ENCODE assay signal across 9 cellular contexts in genomic region chr20:57433658-57434389, GRCh38. TPM values are rescaled to one million over a fixed set of nuclear protein-coding genes. Genes with fewer than 3 reads are reported as not detected.
A peak's percentile ranks its signal among the peaks of the same experiment; 100 is the strongest.
DNase-seq lines count a peak whose midpoint lies in the region; ATAC-seq and TF ChIP-seq lines count a peak whose summit lies in the region.
"Had no signal": no experiment of that assay in that cellular context is flagged by ENCODE, and none has a peak within 500 bp of the region (broad histone marks: within the 10 kb centered on the region; RNA-seq: fewer than 3 reads in every experiment).

No MANE protein-coding gene starts in this region.

- CTCF ChIA-PET in T-cell (lab: Charles Lee) = interaction anchor here in 1 of 2 donors (1.0 kb wide), 1 partner anchor 54 kb away, joined by 3 read pairs; no protein-coding TSS in a partner anchor

- POLR2A ChIA-PET in T-cell (lab: Charles Lee) = no interaction called here

- peak; percentile 16 for DNase-seq in activated naive CD4-positive, alpha-beta T cell treated with Interleukin-2 at 50 U/mL for 16 hours
- DNase-seq in activated naive CD4-positive, alpha-beta T cell (lab: John Stamatoyannopoulos, UW) = no peak
- DNase-seq in T-cell (peak in 12 of 34 experiments; percentile 17 to 44 (median 30)), cardiac muscle cell (ENCODE audit: low read depth in 1 of 2, low spot score in 1 of 2) (no peak), GM03348 (ENCODE audit: low spot score) (no peak), NCI-H2227 treated with DMSO at 0.1 percent for 48 hours (lab: John Stamatoyannopoulos, UW) (no peak), NCI-H2029 (lab: John Stamatoyannopoulos, UW) (no peak)
- peak; percentile 52 for DNase-seq in stimulated activated naive CD8-positive, alpha-beta T cell treated with anti-CD3 and anti-CD28 coated beads, Interleukin-15, Interleukin-2, amounts not matched to agents 100 U/mL and 50 U/mL, for 24 hours
- DNase-seq: cerebellar nuclear complex had no signal

- H3K4me3 ChIP-seq in cardiac muscle cell = no peak overlapping the region

- H3K27ac ChIP-seq in cardiac muscle cell = peak overlapping the region; percentile 84

- no peaks in the 10 kb centered on the region for H3K9me3 Mint-ChIP-seq in T-cell

- H3K27ac Mint-ChIP-seq in T-cell = peak overlapping the region; percentile 83 to 88

- no peaks in the 10 kb centered on the region for H3K36me3 ChIP-seq in cardiac muscle cell

- no peaks in the 10 kb centered on the region for H3K36me3 Mint-ChIP-seq in T-cell

- ATAC-seq in T-cell (replicated peaks in 1 of 4) = peak; percentile 22 to 35 (median 26)
- peak; percentile 67 for ATAC-seq in stimulated activated naive CD8-positive, alpha-beta T cell treated with anti-CD3 and anti-CD28 coated beads, Interleukin-15, Interleukin-2, amounts not matched to agents 100 U/mL and 50 U/mL, for 24 hours

- no peaks in the 10 kb centered on the region for H3K27me3 Mint-ChIP-seq in T-cell

- peaks cover 34% of the 10 kb centered on the region for H3K4me1 ChIP-seq in cardiac muscle cell (ENCODE audit: low read depth)

- H3K4me3 Mint-ChIP-seq in T-cell = peak overlapping the region in 1 of 3 donors; percentile 81

- no peak for TF ChIP-seq CTCF in cardiac muscle cell (IDR thresholded peaks at IDR 0.05; ENCODE audit: low read depth, low read length)

- H3K9me3 ChIP-seq in cardiac muscle cell (ENCODE audit: low read depth) = no peaks in the 10 kb centered on the region

- H3K4me1 Mint-ChIP-seq in T-cell = peaks cover 66 to 74% (median 70%) of the 10 kb centered on the region in 3 donors

- no peaks in the 10 kb centered on the region for H3K27me3 ChIP-seq in cardiac muscle cell

RNA-seq across cellular contexts. Expression of gene RBM38, which starts 42.6 kb away (rescaled TPM):
- total RNA-seq in T-cell (100 to 1,000 TPM; 111 to 271 (median 124) TPM), cardiac muscle cell (420 and 625 TPM in 2 replicates)
- 404 and 626 TPM in 2 replicates for polyA plus RNA-seq in cardiac muscle cell

Comparison
In these comparisons a context has a peak if more than half of its experiments do, and no peak if none do; other contexts are left out.
1. DNase-seq: peak in activated naive CD4-positive, alpha-beta T cell treated with Interleukin-2 at 50 U/mL for 16 hours (single experiment) and stimulated activated naive CD8-positive, alpha-beta T cell treated with anti-CD3 and anti-CD28 coated beads, Interleukin-15, Interleukin-2, amounts not matched to agents 100 U/mL and 50 U/mL, for 24 hours (single experiment); none in activated naive CD4-positive, alpha-beta T cell (0 of 4), cardiac muscle cell (0 of 2), GM03348 (single experiment), NCI-H2227 treated with DMSO at 0.1 percent for 48 hours (single experiment) and NCI-H2029 (single experiment).